Comparison of ENCODE assay signal across 9 cellular contexts in genomic region chr6:5135783-5136376, GRCh38. TPM values are rescaled to one million over a fixed set of nuclear protein-coding genes. Genes with fewer than 3 reads are reported as not detected.
DNase-seq lines count a peak whose midpoint lies in the region; ATAC-seq and TF ChIP-seq lines count a peak whose summit lies in the region.
"Had no signal": no experiment of that assay in that cellular context is flagged by ENCODE, and none has a peak within 500 bp of the region (broad histone marks: within the 10 kb centered on the region; RNA-seq: fewer than 3 reads in every experiment).

No MANE protein-coding gene starts in this region.

- TF ChIP-seq CTCF in ascending aorta (IDR thresholded peaks at IDR 0.05) (peak; percentile 27 to 70 (median 53)), lower lobe of right lung (IDR thresholded peaks at IDR 0.05) (peak; percentile 81)

- no peak overlapping the region for H3K4me3 Mint-ChIP-seq in CD8-positive, alpha-beta memory T cell

- H3K9me3 ChIP-seq in CD8-positive, alpha-beta memory T cell (ENCODE audit: low read length) = no peaks in the 10 kb centered on the region
- H3K9me3 ChIP-seq in ascending aorta (no peaks in the 10 kb centered on the region), lower lobe of right lung (no peaks in the 10 kb centered on the region)
- H3K9me3 ChIP-seq: ovary had no signal

- CTCF ChIA-PET in CD8-positive, alpha-beta memory T cell (lab: Charles Lee) = interaction anchor here (0.9 kb wide), 1 partner anchor 12 kb away, joined by 3 read pairs; no protein-coding TSS in a partner anchor

- no peaks in the 10 kb centered on the region for H3K27me3 ChIP-seq in CD8-positive, alpha-beta memory T cell (ENCODE audit: insufficient read depth, low read length, poor library complexity, severe bottlenecking)
- H3K27me3 ChIP-seq in ascending aorta = no peaks in the 10 kb centered on the region
- H3K27me3 ChIP-seq in lower lobe of right lung (ENCODE audit: low read depth) = no peaks in the 10 kb centered on the region
- H3K27me3 ChIP-seq: ovary had no signal

- POLR2A ChIA-PET in CD8-positive, alpha-beta memory T cell (lab: Charles Lee) = no interaction called here

- ATAC-seq in HG02852 (IDR thresholded peaks at IDR 0.05; ENCODE audit: unreplicated experiment) (peak; percentile 44), lower lobe of right lung (peak in 1 of 2 donors; percentile 54)

- no peaks in the 10 kb centered on the region for H3K27me3 Mint-ChIP-seq in CD8-positive, alpha-beta memory T cell

- H3K9me3 Mint-ChIP-seq in CD8-positive, alpha-beta memory T cell = no peaks in the 10 kb centered on the region

- in situ Hi-C loops in SK-MEL-5 (cut with HindIII; ENCODE audit: low pct_unique_long_range_greater_than_20kb, low sequenced_read_pairs) = no loop called here

- H3K4me1 ChIP-seq in CD8-positive, alpha-beta memory T cell (ENCODE audit: insufficient read depth, low read length) = no peaks in the 10 kb centered on the region
- no peaks in the 10 kb centered on the region for H3K4me1 ChIP-seq in ascending aorta
- H3K4me1 ChIP-seq in lower lobe of right lung = no peaks in the 10 kb centered on the region

- H3K4me1 Mint-ChIP-seq in CD8-positive, alpha-beta memory T cell = peaks cover 0 to 7% (median 3%) of the 10 kb centered on the region in 3 donors

- H3K27ac Mint-ChIP-seq in CD8-positive, alpha-beta memory T cell = no peak overlapping the region

- H3K36me3 Mint-ChIP-seq in CD8-positive, alpha-beta memory T cell = peaks cover 0 to 2% (median 0%) of the 10 kb centered on the region in 3 donors

- H3K36me3 ChIP-seq in CD8-positive, alpha-beta memory T cell (ENCODE audit: insufficient read depth, low read length) = no peaks in the 10 kb centered on the region
- H3K36me3 ChIP-seq in ascending aorta = no peaks in the 10 kb centered on the region
- no peaks in the 10 kb centered on the region for H3K36me3 ChIP-seq in lower lobe of right lung
- H3K36me3 ChIP-seq: ovary had no signal

- no peak overlapping the region for H3K27ac ChIP-seq in CD8-positive, alpha-beta memory T cell (ENCODE audit: low read depth, low read length)
- H3K27ac ChIP-seq in ascending aorta (no peak overlapping the region), lower lobe of right lung (no peak overlapping the region)
- H3K27ac ChIP-seq: ovary had no signal

- intact Hi-C loops in ascending aorta (cut with DNase I) = no loop called here
- intact Hi-C loops in lower lobe of right lung (cut with DNase I) = no loop called here

- no peak overlapping the region for H3K4me3 ChIP-seq in CD8-positive, alpha-beta memory T cell (ENCODE audit: low read length)
- H3K4me3 ChIP-seq in ascending aorta (no peak overlapping the region), lower lobe of right lung (no peak overlapping the region)
- H3K4me3 ChIP-seq: ovary had no signal

- peak in 4 of 5 donors; percentile 12 to 56 (median 21) for DNase-seq in CD8-positive, alpha-beta memory T cell
- DNase-seq in SK-MEL-5 (ENCODE audit: low read depth, low spot score) (peak; percentile 86), ascending aorta (ENCODE audit: low spot score in 2 of 2) (no peak), lower lobe of right lung (no peak), superior temporal gyrus (ENCODE audit: extremely low spot score) (peak; percentile 29), middle frontal gyrus (ENCODE audit: extremely low spot score, low spot score) (no peak), UCSD-AML1 (lab: John Stamatoyannopoulos, UW; ENCODE audit: unreplicated experiment) (no peak)

RNA-seq across cellular contexts. Expression of gene PPP1R3G, which starts 50.7 kb away (rescaled TPM):
- total RNA-seq in CD8-positive, alpha-beta memory T cell = not detected
- not detected for polyA plus RNA-seq in CD8-positive, alpha-beta memory T cell
- 0.03 and 0.16 TPM in 2 replicates for total RNA-seq in SK-MEL-5 (2014; rRNA removed; shearing (Covaris generic))
- 0.10 TPM in 1 of 2 replicates, not detected in the other for polyA plus RNA-seq in SK-MEL-5 (2015; cell fraction: cytosol; rRNA removed)
- polyA plus RNA-seq in SK-MEL-5 (2015; cell fraction: nucleus; rRNA removed) = not detected in 2 replicates
- total RNA-seq in ascending aorta (1.1 TPM), lower lobe of right lung (0.41 TPM)

Comparison
In these comparisons a context has a peak if more than half of its experiments do, and no peak if none do; other contexts are left out.
1. DNase-seq: peak in CD8-positive, alpha-beta memory T cell (4 of 5), SK-MEL-5 (single experiment) and superior temporal gyrus (single experiment); none in ascending aorta (0 of 2), lower lobe of right lung (single experiment), middle frontal gyrus (single experiment) and UCSD-AML1 (single experiment).